In the genomic region with DNA sequence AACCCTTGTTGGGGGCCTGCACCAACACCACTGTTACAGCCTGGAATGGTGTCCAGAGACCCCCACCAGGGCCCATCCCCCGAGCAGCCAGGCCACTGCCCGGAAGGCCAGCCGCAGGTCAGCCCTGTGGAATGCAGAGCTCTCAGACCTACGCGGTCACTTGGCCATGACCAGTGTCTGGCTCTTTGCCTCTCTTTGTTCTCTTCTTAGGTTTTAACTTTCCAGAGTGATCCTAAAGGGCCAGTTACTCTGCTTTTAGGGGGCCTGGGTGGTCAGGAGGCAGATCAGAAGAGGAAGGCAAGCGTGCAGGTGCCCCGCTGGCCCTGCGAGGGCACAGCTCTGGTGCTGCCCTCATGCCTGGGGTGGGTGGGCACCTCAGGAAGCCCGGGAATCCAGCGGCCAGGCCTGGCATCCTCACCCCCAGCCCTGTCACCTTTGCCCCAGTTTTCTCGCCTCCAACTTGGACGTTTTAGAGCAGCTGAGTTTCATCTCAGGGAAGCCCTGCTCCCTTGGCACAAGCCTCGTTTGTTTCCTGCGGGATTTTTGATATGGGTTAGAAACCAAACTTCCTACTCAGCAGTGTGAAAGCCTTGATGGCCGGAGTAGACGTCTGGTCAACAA, we compare ENCODE assay signal across 11 cellular contexts.
DNase-seq lines count a peak whose midpoint lies in the region; ATAC-seq, FAIRE-seq and TF ChIP-seq lines count a peak whose summit lies in the region.
"Had no signal": no experiment of that assay in that cellular context is flagged by ENCODE, and none has a peak within 500 bp of the region (broad histone marks: within the 10 kb centered on the region; RNA-seq: fewer than 3 reads in every experiment).

No MANE protein-coding gene starts in this region.

- peak overlapping the region in 3 of 5 donors; percentile 50 to 77 (median 64) for H3K27ac ChIP-seq in adrenal gland
- H3K27ac ChIP-seq in right atrium auricular region: peak overlapping the region; percentile 15 to 41
- peak overlapping the region; percentile 28 to 82 (median 62) for H3K27ac ChIP-seq in pancreas
- H3K27ac ChIP-seq in CD8-positive, alpha-beta T cell (ENCODE audit: low read depth, low read length): no peak overlapping the region

- H3K9me3 ChIP-seq in adrenal gland (replicated peaks in 1 of 3): no peaks in the 10 kb centered on the region
- no peaks in the 10 kb centered on the region for H3K9me3 ChIP-seq in right atrium auricular region
- H3K9me3 ChIP-seq in pancreas: no peaks in the 10 kb centered on the region
- no peaks in the 10 kb centered on the region for H3K9me3 ChIP-seq in CD8-positive, alpha-beta T cell (ENCODE audit: low read length)

- H3K27me3 ChIP-seq in adrenal gland (no peaks in the 10 kb centered on the region), right atrium auricular region (no peaks in the 10 kb centered on the region), pancreas (no peaks in the 10 kb centered on the region)
- H3K27me3 ChIP-seq in CD8-positive, alpha-beta T cell (ENCODE audit: insufficient read depth, low read length): no peaks in the 10 kb centered on the region

- 31 to 48% (median 42%) methylated on average over 9 to 16 of the region's 16 CpGs for WGBS in adrenal gland, 4 donors
- 28 to 29% methylated on average over 16 of the region's 16 CpGs for WGBS in pancreas, 2 donors

- POLR2A ChIA-PET in CD8-positive, alpha-beta T cell (lab: Charles Lee): no interaction called here

- FAIRE-seq in pancreas (lab: Jason Lieb, UNC): no peak
- FAIRE-seq: K562 had no signal

- DNase-seq in AG20443 (ENCODE audit: low spot score) (peak; percentile 59), adrenal gland (peak in 5 of 7 donors; percentile 32 to 65 (median 42)), right atrium auricular region (ENCODE audit: low spot score) (no peak), pancreas (peak in 1 of 6 donors; percentile 32)
- no peak for DNase-seq in activated T-helper 2 cell treated with anti-CD3 and anti-CD28 coated beads, Interferon-gamma antibody, Interleukin-2, Interleukin-4, amounts not matched to agents 10 μg/mL and 5 μg/mL and 100 μg/mL, durations not matched to agents 14 hours and 24 hours and 36 hours (ENCODE audit: low spot score)
- DNase-seq in CD8-positive, alpha-beta T cell: no peak
- DNase-seq: stimulated activated CD4-positive, alpha-beta T cell treated with anti-CD3 and anti-CD28 coated beads, Interleukin-15, amount 100 ng/mL, for 24 hours; stimulated activated naive CD8-positive, alpha-beta T cell treated with anti-CD3 and anti-CD28 coated beads, Interleukin-15, amount 100 ng/mL, for 72 hours had no signal

- H3K27ac Mint-ChIP-seq in activated T-helper 2 cell treated with anti-CD3 and anti-CD28 coated beads, Interferon-gamma antibody, Interleukin-2, Interleukin-4, amounts not matched to agents 10 μg/mL and 5 μg/mL and 100 μg/mL, durations not matched to agents 14 hours and 24 hours and 36 hours: no peak overlapping the region
- no peak overlapping the region for H3K27ac Mint-ChIP-seq in CD8-positive, alpha-beta T cell
- H3K27ac Mint-ChIP-seq: stimulated activated naive CD8-positive, alpha-beta T cell treated with anti-CD3 and anti-CD28 coated beads, Interleukin-15, amount 100 ng/mL, for 72 hours had no signal

- no peak for TF ChIP-seq CTCF in adrenal gland (IDR thresholded peaks at IDR 0.05)
- TF ChIP-seq CTCF in right atrium auricular region (IDR thresholded peaks at IDR 0.05): no peak
- TF ChIP-seq CTCF in pancreas (IDR thresholded peaks at IDR 0.05): no peak
- TF ChIP-seq CTCF in CD8-positive, alpha-beta T cell (IDR thresholded peaks at IDR 0.05): no peak

- H3K36me3 Mint-ChIP-seq in activated T-helper 2 cell treated with anti-CD3 and anti-CD28 coated beads, Interferon-gamma antibody, Interleukin-2, Interleukin-4, amounts not matched to agents 10 μg/mL and 5 μg/mL and 100 μg/mL, durations not matched to agents 14 hours and 24 hours and 36 hours (ENCODE audit: low read depth): no peaks in the 10 kb centered on the region
- no peaks in the 10 kb centered on the region for H3K36me3 Mint-ChIP-seq in CD8-positive, alpha-beta T cell

- H3K9me3 Mint-ChIP-seq in activated T-helper 2 cell treated with anti-CD3 and anti-CD28 coated beads, Interferon-gamma antibody, Interleukin-2, Interleukin-4, amounts not matched to agents 10 μg/mL and 5 μg/mL and 100 μg/mL, durations not matched to agents 14 hours and 24 hours and 36 hours: no peaks in the 10 kb centered on the region
- no peaks in the 10 kb centered on the region for H3K9me3 Mint-ChIP-seq in CD8-positive, alpha-beta T cell
- H3K9me3 Mint-ChIP-seq: stimulated activated naive CD8-positive, alpha-beta T cell treated with anti-CD3 and anti-CD28 coated beads, Interleukin-15, amount 100 ng/mL, for 72 hours had no signal

- CTCF ChIA-PET in CD8-positive, alpha-beta T cell (lab: Charles Lee): no interaction called here

- ATAC-seq in pancreas (peak; percentile 9 to 65 (median 32)), HG02981 (IDR thresholded peaks at IDR 0.05; ENCODE audit: unreplicated experiment) (no peak), HG02623 (IDR thresholded peaks at IDR 0.05; ENCODE audit: unreplicated experiment) (no peak)
- no peak for ATAC-seq in CD8-positive, alpha-beta T cell
- ATAC-seq: K562; stimulated activated naive CD8-positive, alpha-beta T cell treated with anti-CD3 and anti-CD28 coated beads, Interleukin-15, amount 100 ng/mL, for 72 hours had no signal

- no peak overlapping the region for H3K4me3 Mint-ChIP-seq in activated T-helper 2 cell treated with anti-CD3 and anti-CD28 coated beads, Interferon-gamma antibody, Interleukin-2, Interleukin-4, amounts not matched to agents 10 μg/mL and 5 μg/mL and 100 μg/mL, durations not matched to agents 14 hours and 24 hours and 36 hours (ENCODE audit: low read depth)
- no peak overlapping the region for H3K4me3 Mint-ChIP-seq in CD8-positive, alpha-beta T cell
- H3K4me3 Mint-ChIP-seq: stimulated activated naive CD8-positive, alpha-beta T cell treated with anti-CD3 and anti-CD28 coated beads, Interleukin-15, amount 100 ng/mL, for 72 hours had no signal

- H3K27me3 Mint-ChIP-seq in activated T-helper 2 cell treated with anti-CD3 and anti-CD28 coated beads, Interferon-gamma antibody, Interleukin-2, Interleukin-4, amounts not matched to agents 10 μg/mL and 5 μg/mL and 100 μg/mL, durations not matched to agents 14 hours and 24 hours and 36 hours (ENCODE audit: low read depth): peaks cover 11% of the 10 kb centered on the region
- peaks cover 13% of the 10 kb centered on the region for H3K27me3 Mint-ChIP-seq in CD8-positive, alpha-beta T cell (ENCODE audit: low read depth)

- TF ChIP-seq POLR2A in adrenal gland (IDR thresholded peaks at IDR 0.05): no peak

- no peak overlapping the region for H3K4me3 ChIP-seq in adrenal gland
- no peak overlapping the region for H3K4me3 ChIP-seq in right atrium auricular region
- H3K4me3 ChIP-seq in pancreas: no peak overlapping the region
- no peak overlapping the region for H3K4me3 ChIP-seq in CD8-positive, alpha-beta T cell (ENCODE audit: low read depth, low read length)
- H3K4me3 ChIP-seq: K562 had no signal

- H3K36me3 ChIP-seq in adrenal gland (replicated peaks in 1 of 2) (no peaks in the 10 kb centered on the region), right atrium auricular region (no peaks in the 10 kb centered on the region), pancreas (no peaks in the 10 kb centered on the region)
- H3K36me3 ChIP-seq in CD8-positive, alpha-beta T cell (ENCODE audit: insufficient read depth, low read length): no peaks in the 10 kb centered on the region

- H3K4me1 Mint-ChIP-seq in activated T-helper 2 cell treated with anti-CD3 and anti-CD28 coated beads, Interferon-gamma antibody, Interleukin-2, Interleukin-4, amounts not matched to agents 10 μg/mL and 5 μg/mL and 100 μg/mL, durations not matched to agents 14 hours and 24 hours and 36 hours (ENCODE audit: low read depth): no peaks in the 10 kb centered on the region
- H3K4me1 Mint-ChIP-seq in CD8-positive, alpha-beta T cell (ENCODE audit: low read depth): peaks cover 2% of the 10 kb centered on the region

- intact Hi-C loops in adrenal gland (cut with DNase I): no loop called here
- intact Hi-C loops in pancreas (cut with DNase I): no loop called here
- intact Hi-C loops in activated T-helper 2 cell treated with anti-CD3 and anti-CD28 coated beads, Interferon-gamma antibody, Interleukin-2, Interleukin-4, amounts not matched to agents 10 μg/mL and 5 μg/mL and 100 μg/mL, durations not matched to agents 14 hours and 24 hours and 36 hours (cut with micrococcal nuclease): no loop called here
- intact Hi-C loops in CD8-positive, alpha-beta T cell (cut with DNase I, micrococcal nuclease): loop anchor here in 1 of 2 experiments (10.0 kb wide), 1 partner anchor 199 kb away; no protein-coding TSS in a partner anchor

- peaks cover 16 to 32% of the 10 kb centered on the region in 2 donors for H3K4me1 ChIP-seq in adrenal gland (replicated peaks in 1 of 2)
- H3K4me1 ChIP-seq in right atrium auricular region: peaks cover 0 to 46% of the 10 kb centered on the region in 2 donors
- peaks cover 3 to 22% (median 4%) of the 10 kb centered on the region in 3 donors for H3K4me1 ChIP-seq in pancreas
- peaks cover 16% of the 10 kb centered on the region for H3K4me1 ChIP-seq in CD8-positive, alpha-beta T cell (ENCODE audit: insufficient read depth, low read length)

Comparison
In these comparisons a context has a peak if more than half of its experiments do, and no peak if none do; other contexts are left out.
1. DNase-seq: peak in AG20443 (single experiment) and adrenal gland (5 of 7); none in right atrium auricular region (single experiment), activated T-helper 2 cell treated with anti-CD3 and anti-CD28 coated beads, Interferon-gamma antibody, Interleukin-2, Interleukin-4, amounts not matched to agents 10 μg/mL and 5 μg/mL and 100 μg/mL, durations not matched to agents 14 hours and 24 hours and 36 hours (single experiment) and CD8-positive, alpha-beta T cell (0 of 7).
2. ATAC-seq: peak in pancreas (4 of 4); none in HG02981 (single experiment), HG02623 (single experiment) and CD8-positive, alpha-beta T cell (single experiment).